Comparison of ENCODE assay signal across 8 cellular contexts in genomic region chr10:96130326-96130758, GRCh38. TPM values are rescaled to one million over a fixed set of nuclear protein-coding genes. Genes with fewer than 3 reads are reported as not detected.
DNase-seq lines count a peak whose midpoint lies in the region; ATAC-seq and TF ChIP-seq lines count a peak whose summit lies in the region.

No MANE protein-coding gene starts in this region.

- peak overlapping the region; percentile 99 for H3K27ac Mint-ChIP-seq in CD8-positive, alpha-beta T cell
- H3K27ac Mint-ChIP-seq in activated T-cell treated with anti-CD3 and anti-CD28 coated beads, Interleukin-2, amount 50 U/mL, for 24 hours, result peak overlapping the region; percentile 99
- peak overlapping the region; percentile 98 for H3K27ac Mint-ChIP-seq in neural progenitor cell

- H3K36me3 Mint-ChIP-seq in CD8-positive, alpha-beta T cell, result peaks cover 37% of the 10 kb centered on the region
- H3K36me3 Mint-ChIP-seq in activated T-cell treated with anti-CD3 and anti-CD28 coated beads, Interleukin-2, amount 50 U/mL, for 24 hours (ENCODE audit: low read depth), result peaks cover 49% of the 10 kb centered on the region
- H3K36me3 Mint-ChIP-seq in neural progenitor cell, result peaks cover 12% of the 10 kb centered on the region

- H4K20me1 ChIP-seq in OCI-LY1 (ENCODE audit: insufficient read depth, low read length), result no peaks in the 10 kb centered on the region
- H4K20me1 ChIP-seq in neural progenitor cell (ENCODE audit: low read depth), result no peaks in the 10 kb centered on the region

- peak overlapping the region; percentile 92 for H3K4me3 ChIP-seq in CD8-positive, alpha-beta T cell (ENCODE audit: low read depth, low read length)
- H3K4me3 ChIP-seq in OCI-LY1 (ENCODE audit: low read depth, low read length, poor library complexity, severe bottlenecking) (peak overlapping the region; percentile 92), fibroblast of mammary gland (ENCODE audit: control insufficient read depth, low read depth, low read length) (peak overlapping the region; percentile 84), neural progenitor cell (peak overlapping the region; percentile 79), testis (peak overlapping the region; percentile 71 to 98)

- CTCF ChIA-PET in CD8-positive, alpha-beta T cell (lab: Charles Lee), result interaction anchor here (0.8 to 2.4 kb wide), 5 partner anchors 11 to 474 kb away, joined by 3 to 23 read pairs (median 4); partner anchors contain the start of genes ALDH18A1 and TCTN3

- no peaks in the 10 kb centered on the region for H3K9me2 ChIP-seq in OCI-LY1 (ENCODE audit: low read depth, low read length)

- H2AFZ ChIP-seq in OCI-LY1 (ENCODE audit: low read length) (peak overlapping the region; percentile 85; the same call in 1 of the 2 replicates), neural progenitor cell (replicated peaks) (peak overlapping the region; percentile 91)

- H3K4me2 ChIP-seq in OCI-LY1 (ENCODE audit: low read length) (peak overlapping the region; percentile 74), neural progenitor cell (peak overlapping the region; percentile 90)

- intact Hi-C loops in CD8-positive, alpha-beta T cell (cut with DNase I, micrococcal nuclease), result loop anchor here (1.0 to 10.0 kb wide), 8 partner anchors 40 to 474 kb away; partner anchors contain the start of genes CC2D2B (in 2 of the 2), ALDH18A1 (in 1 of the 2), CCNJ (in 1 of the 2) and TCTN3 (in 1 of the 2)
- intact Hi-C loops in testis (cut with DNase I; ENCODE audit: low total_unique reads), result no loop called here

- peak overlapping the region; percentile 96 for H3K4me3 Mint-ChIP-seq in CD8-positive, alpha-beta T cell
- peak overlapping the region; percentile 95 for H3K4me3 Mint-ChIP-seq in activated T-cell treated with anti-CD3 and anti-CD28 coated beads, Interleukin-2, amount 50 U/mL, for 24 hours
- peak overlapping the region; percentile 98 for H3K4me3 Mint-ChIP-seq in neural progenitor cell

- H3F3A ChIP-seq in OCI-LY1 (ENCODE audit: insufficient read depth, low read length) (no peaks in the 10 kb centered on the region), neural progenitor cell (ENCODE audit: low read depth) (peaks cover 23% of the 10 kb centered on the region)

- peaks cover 25% of the 10 kb centered on the region for H3K4me1 Mint-ChIP-seq in CD8-positive, alpha-beta T cell (ENCODE audit: low read depth)
- peaks cover 22% of the 10 kb centered on the region for H3K4me1 Mint-ChIP-seq in activated T-cell treated with anti-CD3 and anti-CD28 coated beads, Interleukin-2, amount 50 U/mL, for 24 hours (ENCODE audit: low read depth)
- peaks cover 25% of the 10 kb centered on the region for H3K4me1 Mint-ChIP-seq in neural progenitor cell

- DNase-seq in CD8-positive, alpha-beta T cell, result peak in 5 of 7 experiments; percentile 59 to 88 (median 71)
- peak; percentile 87 for DNase-seq in activated T-cell treated with anti-CD3 and anti-CD28 coated beads, Interleukin-2, amount 50 U/mL, for 24 hours
- DNase-seq in fibroblast of mammary gland (ENCODE audit: low read depth) (no peak), neural progenitor cell (ENCODE audit: low spot score) (peak; percentile 89), testis (no peak)

- TF ChIP-seq CTCF in CD8-positive, alpha-beta T cell (IDR thresholded peaks at IDR 0.05), result no peak
- TF ChIP-seq CTCF in OCI-LY1 (IDR thresholded peaks at IDR 0.05; ENCODE audit: low read length) (no peak), fibroblast of mammary gland (conservative IDR thresholded peaks at IDR 0.05; ENCODE audit: control insufficient read depth, insufficient read depth, low read depth, low read length) (no peak), neural progenitor cell (IDR thresholded peaks at IDR 0.05) (peak; percentile 8), testis (IDR thresholded peaks at IDR 0.05) (no peak)

- POLR2A ChIA-PET in CD8-positive, alpha-beta T cell (lab: Charles Lee), result interaction anchor here (0.8 to 2.4 kb wide), 16 partner anchors 9 to 437 kb away, joined by 3 to 152 read pairs (median 4); partner anchors contain the start of genes CCNJ and TCTN3

- no peaks in the 10 kb centered on the region for H3K9me3 ChIP-seq in CD8-positive, alpha-beta T cell (ENCODE audit: low read length)
- H3K9me3 ChIP-seq in OCI-LY1 (ENCODE audit: low read length) (no peaks in the 10 kb centered on the region), neural progenitor cell (ENCODE audit: low read depth) (no peaks in the 10 kb centered on the region), testis (no peaks in the 10 kb centered on the region)

- H3K4me1 ChIP-seq in CD8-positive, alpha-beta T cell (ENCODE audit: insufficient read depth, low read length), result peaks cover 19% of the 10 kb centered on the region
- H3K4me1 ChIP-seq in OCI-LY1 (ENCODE audit: insufficient read depth, low read length, severe bottlenecking), result peaks cover 17% of the 10 kb centered on the region
- H3K4me1 ChIP-seq in neural progenitor cell, result peaks cover 6% of the 10 kb centered on the region
- H3K4me1 ChIP-seq in testis, result no peaks in the 10 kb centered on the region

- peaks cover 7% of the 10 kb centered on the region for H3K9me3 Mint-ChIP-seq in CD8-positive, alpha-beta T cell
- peaks cover 2% of the 10 kb centered on the region for H3K9me3 Mint-ChIP-seq in activated T-cell treated with anti-CD3 and anti-CD28 coated beads, Interleukin-2, amount 50 U/mL, for 24 hours
- no peaks in the 10 kb centered on the region for H3K9me3 Mint-ChIP-seq in neural progenitor cell

- WGBS in testis, 2 donors, result 0% methylated on average over 20 to 38 of the region's 38 CpGs

- peaks cover 13% of the 10 kb centered on the region for H3K36me3 ChIP-seq in CD8-positive, alpha-beta T cell (ENCODE audit: insufficient read depth, low read length)
- peaks cover 21% of the 10 kb centered on the region; the same call in 1 of the 2 replicates for H3K36me3 ChIP-seq in OCI-LY1 (ENCODE audit: insufficient read depth, low read length)
- H3K36me3 ChIP-seq in neural progenitor cell, result peaks cover 10% of the 10 kb centered on the region
- H3K36me3 ChIP-seq in testis (ENCODE audit: low read depth, missing control alignments), result no peaks in the 10 kb centered on the region

- H3K9ac ChIP-seq in OCI-LY1 (ENCODE audit: low read length) (peak overlapping the region; percentile 97), neural progenitor cell (peak overlapping the region; percentile 81)

- peak; percentile 70 for ATAC-seq in CD8-positive, alpha-beta T cell
- ATAC-seq in GM19395 (IDR thresholded peaks at IDR 0.05; ENCODE audit: unreplicated experiment) (peak; percentile 68), HG03460 (IDR thresholded peaks at IDR 0.05; ENCODE audit: unreplicated experiment) (peak; percentile 71)

- H3K79me2 ChIP-seq in OCI-LY1 (ENCODE audit: insufficient read depth, low read length) (peaks cover 11% of the 10 kb centered on the region), neural progenitor cell (ENCODE audit: low read depth) (peaks cover 43% of the 10 kb centered on the region)

- TF ChIP-seq POLR2A in testis (IDR thresholded peaks at IDR 0.05), result no peak

- H3K27me3 ChIP-seq in CD8-positive, alpha-beta T cell (ENCODE audit: insufficient read depth, low read length), result peaks cover 5% of the 10 kb centered on the region
- no peaks in the 10 kb centered on the region for H3K27me3 ChIP-seq in OCI-LY1 (ENCODE audit: insufficient read depth, low read length)
- H3K27me3 ChIP-seq in neural progenitor cell, result peaks cover 10% of the 10 kb centered on the region
- H3K27me3 ChIP-seq in testis, result no peaks in the 10 kb centered on the region

- H3K27me3 Mint-ChIP-seq in CD8-positive, alpha-beta T cell (ENCODE audit: low read depth), result peaks cover 30% of the 10 kb centered on the region
- peaks cover 34% of the 10 kb centered on the region for H3K27me3 Mint-ChIP-seq in activated T-cell treated with anti-CD3 and anti-CD28 coated beads, Interleukin-2, amount 50 U/mL, for 24 hours
- no peaks in the 10 kb centered on the region for H3K27me3 Mint-ChIP-seq in neural progenitor cell (ENCODE audit: insufficient read depth, low read depth)

- peak overlapping the region; percentile 98 for H3K27ac ChIP-seq in CD8-positive, alpha-beta T cell (ENCODE audit: low read depth, low read length)
- H3K27ac ChIP-seq in OCI-LY1 (ENCODE audit: low read depth, low read length, poor library complexity, severe bottlenecking), result peak overlapping the region; percentile 94
- peak overlapping the region; percentile 99 for H3K27ac ChIP-seq in neural progenitor cell
- peak overlapping the region; percentile 93 to 99 for H3K27ac ChIP-seq in testis

RNA-seq across cellular contexts. Expression of gene ZNF518A, which starts 0.2 kb away (rescaled TPM):
- 1 to 10 TPM; 8.7 to 9.3 TPM for total RNA-seq in CD8-positive, alpha-beta T cell
- total RNA-seq in neural progenitor cell (ENCODE audit: low replicate concordance) (50.3 and 79.9 TPM in 2 replicates), testis (10 to 100 TPM; 81.3 to 88.0 TPM)
- polyA plus RNA-seq in testis (ENCODE audit: insufficient read depth, low read depth, low replicate concordance), result 14.5 TPM

Comparison
In these comparisons a context has a peak if more than half of its experiments do, and no peak if none do; other contexts are left out.
1. DNase-seq: peak in CD8-positive, alpha-beta T cell (5 of 7), activated T-cell treated with anti-CD3 and anti-CD28 coated beads, Interleukin-2, amount 50 U/mL, for 24 hours (single experiment) and neural progenitor cell (single experiment); none in fibroblast of mammary gland (single experiment) and testis (single experiment).
2. Peak in every context shown above with its lines, with median percentiles within 50 percentile points of each other: ATAC-seq, H3K27ac ChIP-seq, H3K4me3 ChIP-seq, H3K27ac Mint-ChIP-seq and H3K4me3 Mint-ChIP-seq.